Comparison of ENCODE assay signal across 1 cellular context in genomic region chr2:18232731-18233438, GRCh38.
TF ChIP-seq lines count a peak whose summit lies in the region.

No MANE protein-coding gene starts in this region.

TF ChIP-seq in WTC11, 78 proteins besides CTCF, POLR2A, EP300 and RAD21 (continued from another document):
- TF ChIP-seq, protein P1, sequence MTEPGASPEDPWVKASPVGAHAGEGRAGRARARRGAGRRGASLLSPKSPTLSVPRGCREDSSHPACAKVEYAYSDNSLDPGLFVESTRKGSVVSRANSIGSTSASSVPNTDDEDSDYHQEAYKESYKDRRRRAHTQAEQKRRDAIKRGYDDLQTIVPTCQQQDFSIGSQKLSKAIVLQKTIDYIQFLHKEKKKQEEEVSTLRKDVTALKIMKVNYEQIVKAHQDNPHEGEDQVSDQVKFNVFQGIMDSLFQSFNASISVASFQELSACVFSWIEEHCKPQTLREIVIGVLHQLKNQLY (CRISPR knock-in tag; IDR thresholded peaks at IDR 0.05) = no peak
- TF ChIP-seq TEAD1 (CRISPR knock-in tag; IDR thresholded peaks at IDR 0.05) (no peak), HMGA2 (CRISPR knock-in tag; IDR thresholded peaks at IDR 0.05) (no peak), SP1 (CRISPR knock-in tag; conservative IDR thresholded peaks at IDR 0.05) (no peak), FOXP1 (CRISPR knock-in tag; IDR thresholded peaks at IDR 0.05; ENCODE audit: borderline replicate concordance) (no peak), ETV6 (CRISPR knock-in tag; IDR thresholded peaks at IDR 0.05) (no peak), ZNF512 (CRISPR knock-in tag; IDR thresholded peaks at IDR 0.05; ENCODE audit: borderline replicate concordance) (no peak), FOXK1 (CRISPR knock-in tag; IDR thresholded peaks at IDR 0.05) (no peak), RELA (CRISPR knock-in tag; IDR thresholded peaks at IDR 0.05; ENCODE audit: borderline replicate concordance) (no peak)
- TF ChIP-seq, protein P2, sequence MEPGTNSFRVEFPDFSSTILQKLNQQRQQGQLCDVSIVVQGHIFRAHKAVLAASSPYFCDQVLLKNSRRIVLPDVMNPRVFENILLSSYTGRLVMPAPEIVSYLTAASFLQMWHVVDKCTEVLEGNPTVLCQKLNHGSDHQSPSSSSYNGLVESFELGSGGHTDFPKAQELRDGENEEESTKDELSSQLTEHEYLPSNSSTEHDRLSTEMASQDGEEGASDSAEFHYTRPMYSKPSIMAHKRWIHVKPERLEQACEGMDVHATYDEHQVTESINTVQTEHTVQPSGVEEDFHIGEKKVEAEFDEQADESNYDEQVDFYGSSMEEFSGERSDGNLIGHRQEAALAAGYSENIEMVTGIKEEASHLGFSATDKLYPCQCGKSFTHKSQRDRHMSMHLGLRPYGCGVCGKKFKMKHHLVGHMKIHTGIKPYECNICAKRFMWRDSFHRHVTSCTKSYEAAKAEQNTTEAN (CRISPR knock-in tag; IDR thresholded peaks at IDR 0.05) = no peak
- TF ChIP-seq, protein P3, sequence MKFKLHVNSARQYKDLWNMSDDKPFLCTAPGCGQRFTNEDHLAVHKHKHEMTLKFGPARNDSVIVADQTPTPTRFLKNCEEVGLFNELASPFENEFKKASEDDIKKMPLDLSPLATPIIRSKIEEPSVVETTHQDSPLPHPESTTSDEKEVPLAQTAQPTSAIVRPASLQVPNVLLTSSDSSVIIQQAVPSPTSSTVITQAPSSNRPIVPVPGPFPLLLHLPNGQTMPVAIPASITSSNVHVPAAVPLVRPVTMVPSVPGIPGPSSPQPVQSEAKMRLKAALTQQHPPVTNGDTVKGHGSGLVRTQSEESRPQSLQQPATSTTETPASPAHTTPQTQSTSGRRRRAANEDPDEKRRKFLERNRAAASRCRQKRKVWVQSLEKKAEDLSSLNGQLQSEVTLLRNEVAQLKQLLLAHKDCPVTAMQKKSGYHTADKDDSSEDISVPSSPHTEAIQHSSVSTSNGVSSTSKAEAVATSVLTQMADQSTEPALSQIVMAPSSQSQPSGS (CRISPR knock-in tag; IDR thresholded peaks at IDR 0.05; ENCODE audit: borderline replicate concordance, low read depth) = no peak
